In genomic region chr1:201559679-201560162, GRCh38 we compare ENCODE assay signal across 8 cellular contexts. TPM values are rescaled to one million over a fixed set of nuclear protein-coding genes. Genes with fewer than 3 reads are reported as not detected.
DNase-seq lines count a peak whose midpoint lies in the region; ATAC-seq, FAIRE-seq and TF ChIP-seq lines count a peak whose summit lies in the region.

No MANE protein-coding gene starts in this region.

- peak overlapping the region; percentile 97 for H3K27ac ChIP-seq in GM23248
- no peak overlapping the region for H3K27ac ChIP-seq in right cardiac atrium (ENCODE audit: low read length)
- H3K27ac ChIP-seq in gastrocnemius medialis = no peak overlapping the region

- H3K4me3 ChIP-seq in GM23248 = no peak overlapping the region
- H3K4me3 ChIP-seq in right cardiac atrium (ENCODE audit: low read length) = no peak overlapping the region
- no peak overlapping the region for H3K4me3 ChIP-seq in gastrocnemius medialis

- peaks cover 78% of the 10 kb centered on the region for H3F3A ChIP-seq in GM23248 (ENCODE audit: insufficient read depth)

- in situ Hi-C loops in GM23248 (cut with MboI) (loop anchor here (10.0 kb wide), 2 partner anchors 145 to 235 kb away; no protein-coding TSS in a partner anchor), gastrocnemius medialis (cut with MboI; ENCODE audit: low sequenced_read_pairs in 4 of 4) (loop anchor here (5.0 to 10.0 kb wide), 5 partner anchors 143 to 235 kb away; no protein-coding TSS in a partner anchor)

- WGBS in GM23248 (ENCODE audit: low coverage in 1 of 2, low lambda C conversion rate in 2 of 2, missing lambda C conversion rate in 2 of 2), 2 experiments = 5 to 9% methylated on average over 13 of the region's 13 CpGs
- 11% methylated on average over 13 of the region's 13 CpGs for WGBS in right cardiac atrium

- no peaks in the 10 kb centered on the region for H3K9me2 ChIP-seq in GM23248 (ENCODE audit: insufficient read depth)

- H3K9ac ChIP-seq in GM23248 = peak overlapping the region; percentile 78

- intact Hi-C loops in right cardiac atrium (cut with DNase I) = loop anchor here (1.0 to 10.0 kb wide), 6 partner anchors 75 to 233 kb away; no protein-coding TSS in a partner anchor
- intact Hi-C loops in gastrocnemius medialis (cut with DNase I; ENCODE audit: low total_unique reads) = loop anchor here (1.0 kb wide), 2 partner anchors 145 to 234 kb away; no protein-coding TSS in a partner anchor

- ATAC-seq in right cardiac atrium = peak; percentile 85 to 86
- peak; percentile 71 to 83 for ATAC-seq in gastrocnemius medialis
- ATAC-seq in GM18520 (IDR thresholded peaks at IDR 0.05; ENCODE audit: unreplicated experiment) = no peak

- peak; percentile 75 for FAIRE-seq in D721Med (lab: Jason Lieb, UNC)

- no peaks in the 10 kb centered on the region for H4K20me1 ChIP-seq in GM23248 (ENCODE audit: insufficient read depth)

- DNase-seq in D721Med (ENCODE audit: insufficient read length, low spot score) (peak; percentile 95), GM23248 (peak; percentile 91), NCI-H1417 (lab: John Stamatoyannopoulos, UW) (peak; percentile 61 to 89 (median 74)), T-helper 1 cell (peak; percentile 15 to 55 (median 46)), amniotic epithelial cell (ENCODE audit: low read depth) (peak; percentile 73), right cardiac atrium (peak; percentile 81 to 91 (median 90)), gastrocnemius medialis (peak; percentile 61 to 69)

- TF ChIP-seq POLR2A in gastrocnemius medialis (IDR thresholded peaks at IDR 0.05) = no peak

- H3K9me3 ChIP-seq in GM23248 (ENCODE audit: low read depth) (no peaks in the 10 kb centered on the region), right cardiac atrium (ENCODE audit: control insufficient read depth, low read length) (no peaks in the 10 kb centered on the region), gastrocnemius medialis (no peaks in the 10 kb centered on the region)

- H3K79me2 ChIP-seq in GM23248 (ENCODE audit: insufficient read depth) = peaks cover 86% of the 10 kb centered on the region

- peak overlapping the region; percentile 58 for H3K4me2 ChIP-seq in GM23248 (ENCODE audit: unreplicated experiment)

- TF ChIP-seq CTCF in D721Med (IDR thresholded peaks at IDR 0.05; ENCODE audit: insufficient read depth, missing control alignments) = peak; percentile 100
- peak; percentile 91 to 96 (median 94) for TF ChIP-seq CTCF in gastrocnemius medialis (IDR thresholded peaks at IDR 0.05 in 4 of 5, conservative IDR thresholded peaks at IDR 0.05 in 1 of 5)

- H3K36me3 ChIP-seq in GM23248 (ENCODE audit: low read depth) (no peaks in the 10 kb centered on the region), gastrocnemius medialis (no peaks in the 10 kb centered on the region)

- H3K4me1 ChIP-seq in GM23248 (ENCODE audit: insufficient read depth) = peaks cover 70% of the 10 kb centered on the region
- H3K4me1 ChIP-seq in right cardiac atrium (ENCODE audit: control insufficient read depth, insufficient read depth, low read length) = peaks cover 4% of the 10 kb centered on the region
- peaks cover 8 to 25% of the 10 kb centered on the region in 2 donors for H3K4me1 ChIP-seq in gastrocnemius medialis

- no peaks in the 10 kb centered on the region for H3K27me3 ChIP-seq in GM23248 (replicated peaks; ENCODE audit: insufficient read depth)
- no peaks in the 10 kb centered on the region for H3K27me3 ChIP-seq in right cardiac atrium (ENCODE audit: control insufficient read depth, insufficient read depth)
- no peaks in the 10 kb centered on the region for H3K27me3 ChIP-seq in gastrocnemius medialis

- H2AFZ ChIP-seq in GM23248 = no peak overlapping the region

RNA-seq across cellular contexts. Expression of gene NAV1, which starts 20.8 kb away (rescaled TPM):
- total RNA-seq in GM23248 (2014; rRNA removed; shearing (Covaris generic)) = 79.0 and 81.8 TPM in 2 replicates
- polyA plus RNA-seq in GM23248 (2016; fragmentation: Nextera tagmentation; extraction: Ambion mirVana) (74.7 and 75.6 TPM in 2 replicates), right cardiac atrium (8.0 TPM)
- total RNA-seq in right cardiac atrium (10 to 100 TPM; 13.3 to 29.1 (median 20.6) TPM), gastrocnemius medialis (1 to 10 TPM; 4.2 to 9.1 (median 7.1) TPM)

RNA-seq across cellular contexts. Expression of gene CSRP1, which starts 52.8 kb away (rescaled TPM):
- total RNA-seq in GM23248 (2014; rRNA removed; shearing (Covaris generic)) = 1,160 and 1,256 TPM in 2 replicates
- polyA plus RNA-seq in GM23248 (2016; fragmentation: Nextera tagmentation; extraction: Ambion mirVana) (510 and 529 TPM in 2 replicates), right cardiac atrium (121 TPM)
- total RNA-seq in right cardiac atrium (100 to 1,000 TPM in 3 of 4 donors, 10 to 100 TPM in 1; 97.2 to 343 (median 132) TPM), gastrocnemius medialis (10 to 100 TPM; 22.7 to 91.1 (median 68.9) TPM)
